Comparison of ENCODE assay signal across 14 cellular contexts in the genomic region with DNA sequence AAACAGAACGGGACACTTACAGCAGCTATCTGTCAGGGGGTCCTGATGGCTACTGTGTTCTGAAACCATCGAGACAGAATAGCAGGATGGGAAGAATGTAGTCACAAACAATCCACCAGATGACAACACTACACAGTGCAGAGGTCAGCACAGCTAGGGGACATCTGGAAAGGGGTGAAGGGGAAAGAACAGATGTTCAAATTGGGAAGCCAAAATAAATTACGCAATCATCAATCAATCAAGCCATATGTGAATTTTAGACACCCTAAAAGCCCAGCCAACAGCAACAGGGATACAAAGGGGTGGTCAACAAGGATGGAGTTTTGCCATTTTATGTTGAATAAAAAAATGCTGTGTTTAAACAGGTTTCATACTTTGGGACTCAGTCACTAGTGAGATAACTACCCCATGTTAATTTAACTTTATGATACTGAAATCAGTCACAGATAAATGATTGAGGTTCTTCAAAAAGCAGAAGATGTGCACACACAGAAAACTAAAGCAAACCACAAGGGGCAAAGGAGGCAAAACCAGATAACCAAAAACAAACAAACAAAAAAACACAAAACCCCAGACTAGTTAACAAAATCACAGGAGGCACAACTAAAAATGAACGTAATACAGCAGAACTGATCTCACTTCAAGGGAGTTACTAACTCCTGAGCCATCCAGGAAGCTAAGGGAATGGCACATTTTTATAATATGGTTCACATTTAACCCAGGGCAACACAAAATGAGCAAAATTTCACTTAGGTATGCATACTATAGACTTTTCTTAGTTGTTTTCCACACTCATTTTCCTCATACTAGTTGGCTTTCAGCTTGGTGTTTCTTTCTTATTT.
A peak's percentile ranks its signal among the peaks of the same experiment; 100 is the strongest.
DNase-seq lines count a peak whose midpoint lies in the region; ATAC-seq and TF ChIP-seq lines count a peak whose summit lies in the region.
"Had no signal": no experiment of that assay in that cellular context is flagged by ENCODE, and none has a peak within 500 bp of the region (broad histone marks: within the 10 kb centered on the region; RNA-seq: fewer than 3 reads in every experiment).

No MANE protein-coding gene starts in this region.

- no peaks in the 10 kb centered on the region for H3K9me2 ChIP-seq in SK-N-SH

- no peak overlapping the region for H3K9ac ChIP-seq in SK-N-SH
- H3K9ac ChIP-seq: KMS-11 had no signal

- TF ChIP-seq CTCF in SK-N-SH (IDR thresholded peaks at IDR 0.05): no peak
- TF ChIP-seq CTCF in foreskin fibroblast (IDR thresholded peaks at IDR 0.05; ENCODE audit: low read depth, low read length): no peak
- TF ChIP-seq CTCF in osteoblast (IDR thresholded peaks at IDR 0.05; ENCODE audit: extremely low read depth, low read depth, low read length): no peak

- TF ChIP-seq RAD21 in SK-N-SH (IDR thresholded peaks at IDR 0.05; ENCODE audit: low read length): no peak

- peaks cover 0 to 22% of the 10 kb centered on the region in 2 experiments; a peak in 1 of 4 replicates for H3K4me1 ChIP-seq in SK-N-SH (ENCODE audit: control insufficient read depth in 1 of 2, insufficient read depth in 2 of 2, low read depth in 1 of 2, low read length in 1 of 2)
- H3K4me1 ChIP-seq in osteoblast (ENCODE audit: insufficient read depth, low read length): peaks cover 49% of the 10 kb centered on the region
- H3K4me1 ChIP-seq in aorta (ENCODE audit: control insufficient read depth in 1 of 2, insufficient read depth in 2 of 2, low read length in 2 of 2): no peaks in the 10 kb centered on the region

- no peaks in the 10 kb centered on the region for H3K27me3 ChIP-seq in SK-N-SH (ENCODE audit: insufficient read depth)
- H3K27me3 ChIP-seq in osteoblast (ENCODE audit: insufficient read depth, low read length): no peaks in the 10 kb centered on the region
- H3K27me3 ChIP-seq in aorta (ENCODE audit: control insufficient read depth in 1 of 2, insufficient read depth in 2 of 2, low read length in 1 of 2): no peaks in the 10 kb centered on the region

- no peaks in the 10 kb centered on the region for H3K9me3 Mint-ChIP-seq in activated naive CD4-positive, alpha-beta T cell treated with anti-CD3 and anti-CD28 coated beads, Interleukin-2, amount 10 ng/mL, durations not matched to agents 7 days and 5 days
- H3K9me3 Mint-ChIP-seq: activated CD4-positive, alpha-beta memory T cell treated with anti-CD3 and anti-CD28 coated beads, Interleukin-2, amount 10 ng/mL, durations not matched to agents 7 days and 5 days; central memory CD8-positive, alpha-beta T cell; stimulated activated naive CD8-positive, alpha-beta T cell treated with anti-CD3 and anti-CD28 coated beads, Interleukin-15, amount 100 ng/mL, for 72 hours had no signal

- H4K20me1 ChIP-seq in SK-N-SH (ENCODE audit: insufficient read depth) (no peaks in the 10 kb centered on the region), osteoblast (ENCODE audit: insufficient read depth, low read length) (no peaks in the 10 kb centered on the region)

- H3K4me3 ChIP-seq in SK-N-SH (ENCODE audit: low read depth in 2 of 2, low read length in 1 of 2): no peak overlapping the region
- H3K4me3 ChIP-seq in foreskin fibroblast (ENCODE audit: low read depth in 1 of 2, low read length in 2 of 2): no peak overlapping the region
- peak overlapping the region; percentile 43 for H3K4me3 ChIP-seq in osteoblast (ENCODE audit: insufficient read depth, low read length)
- H3K4me3 ChIP-seq in aorta (ENCODE audit: low read length in 2 of 2): no peak overlapping the region

- no peak overlapping the region for H3K27ac Mint-ChIP-seq in activated naive CD4-positive, alpha-beta T cell treated with anti-CD3 and anti-CD28 coated beads, Interleukin-2, amount 10 ng/mL, durations not matched to agents 7 days and 5 days
- H3K27ac Mint-ChIP-seq: activated CD4-positive, alpha-beta memory T cell treated with anti-CD3 and anti-CD28 coated beads, Interleukin-2, amount 10 ng/mL, durations not matched to agents 7 days and 5 days had no signal

- H3K4me2 ChIP-seq in SK-N-SH: no peak overlapping the region
- peak overlapping the region; percentile 77 for H3K4me2 ChIP-seq in osteoblast (ENCODE audit: insufficient read depth, low read length)
- H3K4me2 ChIP-seq: KMS-11 had no signal

- intact Hi-C loops in aorta (cut with DNase I): no loop called here

- CTCF ChIA-PET in SK-N-SH (lab: Yijun Ruan, JAX): interaction anchor here (0.9 to 1.1 kb wide), 2 partner anchors 51 kb away, joined by 3 to 5 read pairs; no protein-coding TSS in a partner anchor
- CTCF ChIA-PET in activated naive CD4-positive, alpha-beta T cell treated with anti-CD3 and anti-CD28 coated beads, Interleukin-2, amount 10 ng/mL, durations not matched to agents 7 days and 5 days (lab: Charles Lee): interaction anchor here (0.6 kb wide), 1 partner anchor 14 kb away, joined by 3 read pairs; no protein-coding TSS in a partner anchor

- no peaks in the 10 kb centered on the region for H3K27me3 Mint-ChIP-seq in activated naive CD4-positive, alpha-beta T cell treated with anti-CD3 and anti-CD28 coated beads, Interleukin-2, amount 10 ng/mL, durations not matched to agents 7 days and 5 days
- H3K27me3 Mint-ChIP-seq: activated CD4-positive, alpha-beta memory T cell treated with anti-CD3 and anti-CD28 coated beads, Interleukin-2, amount 10 ng/mL, durations not matched to agents 7 days and 5 days; central memory CD8-positive, alpha-beta T cell; stimulated activated naive CD8-positive, alpha-beta T cell treated with anti-CD3 and anti-CD28 coated beads, Interleukin-15, amount 100 ng/mL, for 72 hours had no signal

- H3K27ac ChIP-seq in SK-N-SH (ENCODE audit: low read depth in 2 of 2, low read length in 1 of 2) (peak overlapping the region; percentile 53 to 59; a peak in 3 of 4 replicates), osteoblast (ENCODE audit: low read depth, low read length) (peak overlapping the region; percentile 95), aorta (ENCODE audit: low read depth in 1 of 2, low read length in 2 of 2) (peak overlapping the region; percentile 46 to 91)
- H3K27ac ChIP-seq: KMS-11 had no signal

- H3K79me2 ChIP-seq in SK-N-SH (ENCODE audit: insufficient read depth) (no peaks in the 10 kb centered on the region), osteoblast (ENCODE audit: insufficient read depth, low read length) (no peaks in the 10 kb centered on the region)

- no peaks in the 10 kb centered on the region for H3K36me3 Mint-ChIP-seq in activated naive CD4-positive, alpha-beta T cell treated with anti-CD3 and anti-CD28 coated beads, Interleukin-2, amount 10 ng/mL, durations not matched to agents 7 days and 5 days

- peaks cover 2 to 7% of the 10 kb centered on the region in 2 experiments for H3K36me3 ChIP-seq in SK-N-SH (replicated peaks in 1 of 2; ENCODE audit: control insufficient read depth in 1 of 2, insufficient read depth in 2 of 2, low read length in 1 of 2)
- H3K36me3 ChIP-seq in osteoblast (ENCODE audit: insufficient read depth, low read length): peaks cover 7% of the 10 kb centered on the region
- peaks cover 0 to 1% of the 10 kb centered on the region in 2 donors for H3K36me3 ChIP-seq in aorta (ENCODE audit: control insufficient read depth in 1 of 2, insufficient read depth in 2 of 2, low read length in 1 of 2)

- ATAC-seq in SK-N-SH treated with all-trans-retinoic acid at 6 μM for 48 hours (no peak), aorta (ENCODE audit: low FRiP score) (no peak)
- ATAC-seq: stimulated activated naive CD8-positive, alpha-beta T cell treated with anti-CD3 and anti-CD28 coated beads, Interleukin-15, amount 100 ng/mL, for 72 hours had no signal

- POLR2A ChIA-PET in SK-N-SH (lab: Yijun Ruan, JAX): no interaction called here

- DNase-seq in SK-N-SH (no peak), foreskin fibroblast (peak; percentile 20 to 52), osteoblast (ENCODE audit: insufficient read length, low spot score, missing footprints) (no peak), aorta (no peak), NCI-H1417 (lab: John Stamatoyannopoulos, UW) (no peak), NCI-H1436 (lab: John Stamatoyannopoulos, UW) (no peak)
- no peak for DNase-seq in activated naive CD4-positive, alpha-beta T cell treated with anti-CD3 and anti-CD28 coated beads, Interleukin-2, amount 10 ng/mL, durations not matched to agents 7 days and 5 days
- DNase-seq: activated CD4-positive, alpha-beta memory T cell treated with anti-CD3 and anti-CD28 coated beads, Interleukin-2, amount 10 ng/mL, durations not matched to agents 7 days and 5 days; NCI-H187; SIG-M5; stimulated activated naive CD8-positive, alpha-beta T cell treated with anti-CD3 and anti-CD28 coated beads, Interleukin-15, amount 100 ng/mL, for 72 hours had no signal

- H2AFZ ChIP-seq in SK-N-SH (ENCODE audit: low read depth) (no peak overlapping the region), osteoblast (ENCODE audit: low read length) (peak overlapping the region; percentile 28)

- H3F3A ChIP-seq in SK-N-SH (replicated peaks; ENCODE audit: insufficient read depth): peaks cover 13% of the 10 kb centered on the region

- H3K4me1 Mint-ChIP-seq in activated naive CD4-positive, alpha-beta T cell treated with anti-CD3 and anti-CD28 coated beads, Interleukin-2, amount 10 ng/mL, durations not matched to agents 7 days and 5 days: no peaks in the 10 kb centered on the region
- H3K4me1 Mint-ChIP-seq: activated CD4-positive, alpha-beta memory T cell treated with anti-CD3 and anti-CD28 coated beads, Interleukin-2, amount 10 ng/mL, durations not matched to agents 7 days and 5 days; central memory CD8-positive, alpha-beta T cell; stimulated activated naive CD8-positive, alpha-beta T cell treated with anti-CD3 and anti-CD28 coated beads, Interleukin-15, amount 100 ng/mL, for 72 hours had no signal

- no peak overlapping the region for H3K4me3 Mint-ChIP-seq in activated naive CD4-positive, alpha-beta T cell treated with anti-CD3 and anti-CD28 coated beads, Interleukin-2, amount 10 ng/mL, durations not matched to agents 7 days and 5 days
- H3K4me3 Mint-ChIP-seq: activated CD4-positive, alpha-beta memory T cell treated with anti-CD3 and anti-CD28 coated beads, Interleukin-2, amount 10 ng/mL, durations not matched to agents 7 days and 5 days; central memory CD8-positive, alpha-beta T cell; stimulated activated naive CD8-positive, alpha-beta T cell treated with anti-CD3 and anti-CD28 coated beads, Interleukin-15, amount 100 ng/mL, for 72 hours had no signal

- H3K9me3 ChIP-seq in SK-N-SH: no peaks in the 10 kb centered on the region
- H3K9me3 ChIP-seq in osteoblast (ENCODE audit: low read depth, low read length): no peaks in the 10 kb centered on the region
- H3K9me3 ChIP-seq in aorta (ENCODE audit: control insufficient read depth, low read length): no peaks in the 10 kb centered on the region

- TF ChIP-seq EP300 in SK-N-SH (IDR thresholded peaks at IDR 0.05; ENCODE audit: borderline replicate concordance in 1 of 2, low read depth in 1 of 2, low read length in 1 of 2): no peak

- WGBS in SK-N-SH (ENCODE audit: low lambda C conversion rate): 83% methylated on average over 4 of the region's 4 CpGs
- 31 to 32% methylated on average over 4 of the region's 4 CpGs for WGBS in aorta, 2 donors

TF ChIP-seq in SK-N-SH, 30 proteins besides CTCF, POLR2A, EP300 and RAD21:
- no peak for TF ChIP-seq EZH2phosphoT487 (IDR thresholded peaks at IDR 0.05; ENCODE audit: borderline replicate concordance, low read depth)
- 0 out of 2 replicates have a peak, but pooled peaks have one; percentile 5 for TF ChIP-seq TCF12 (IDR thresholded peaks at IDR 0.05)

TF ChIP-seq in SK-N-SH treated with all-trans-retinoic acid at 6 μM for 48 hours, 23 proteins besides CTCF, POLR2A, EP300 and RAD21 (continues in another document):
- TF ChIP-seq ZNF70 (CRISPR knock-in tag; IDR thresholded peaks at IDR 0.05) (no peak), ZFP3 (CRISPR knock-in tag; IDR thresholded peaks at IDR 0.05) (no peak), RARB (CRISPR knock-in tag; IDR thresholded peaks at IDR 0.05) (no peak)

Comparison
In these comparisons a context has a peak if more than half of its experiments do, and no peak if none do; other contexts are left out.
1. DNase-seq: peak in foreskin fibroblast (2 of 2); none in SK-N-SH (single experiment), osteoblast (single experiment), aorta (0 of 2), NCI-H1417 (0 of 3), NCI-H1436 (single experiment) and activated naive CD4-positive, alpha-beta T cell treated with anti-CD3 and anti-CD28 coated beads, Interleukin-2, amount 10 ng/mL, durations not matched to agents 7 days and 5 days (single experiment).
2. Peak in every context shown above with its lines, with median percentiles within 50 percentile points of each other: H3K27ac ChIP-seq.